8 cellular contexts compared by ENCODE assay signal in genomic region chr14:59483360-59483759, GRCh38. TPM values are rescaled to one million over a fixed set of nuclear protein-coding genes. Genes with fewer than 3 reads are reported as not detected.
A peak's percentile ranks its signal among the peaks of the same experiment; 100 is the strongest.
DNase-seq lines count a peak whose midpoint lies in the region; ATAC-seq and TF ChIP-seq lines count a peak whose summit lies in the region.

No MANE protein-coding gene starts in this region.

- H3K4me1 Mint-ChIP-seq in T-cell (peaks cover 57 to 71% (median 68%) of the 10 kb centered on the region in 3 donors), nephron (peaks cover 52% of the 10 kb centered on the region)

- CTCF ChIA-PET in T-cell (lab: Charles Lee), result interaction anchor here in 1 of 2 donors (0.9 kb wide), 1 partner anchor 20 kb away, joined by 3 read pairs; no protein-coding TSS in a partner anchor

- H3K27me3 Mint-ChIP-seq in T-cell (no peaks in the 10 kb centered on the region), nephron (ENCODE audit: low read depth) (no peaks in the 10 kb centered on the region)

- H3K36me3 Mint-ChIP-seq in T-cell (peaks cover 7% of the 10 kb centered on the region), nephron (ENCODE audit: low read depth) (peaks cover 18% of the 10 kb centered on the region)

- ATAC-seq in Right ventricle myocardium inferior (no peak), T-cell (replicated peaks in 1 of 4) (no peak), esophagus mucosa (peak; percentile 2), GM21367 (IDR thresholded peaks at IDR 0.05; ENCODE audit: unreplicated experiment) (no peak)

- intact Hi-C loops in Right ventricle myocardium inferior (cut with DNase I), result loop anchor here (5.0 kb wide), 1 partner anchor 1499 kb away; the partner anchor contains the start of genes SLC38A6 and TRMT5

- H3K4me1 ChIP-seq in cardiac muscle cell (ENCODE audit: low read depth), result peaks cover 12% of the 10 kb centered on the region

- TF ChIP-seq CTCF in cardiac muscle cell (IDR thresholded peaks at IDR 0.05; ENCODE audit: low read depth, low read length), result no peak
- no peak for TF ChIP-seq CTCF in nephron (IDR thresholded peaks at IDR 0.05; ENCODE audit: unreplicated experiment in 3 of 3)

- POLR2A ChIA-PET in T-cell (lab: Charles Lee), result no interaction called here

- DNase-seq in cardiac muscle cell (ENCODE audit: low read depth in 1 of 2, low spot score in 1 of 2) (peak in 1 of 2 donors; percentile 65), Right ventricle myocardium inferior (ENCODE audit: missing footprints) (no peak), T-cell (no peak), NCI-H146 (lab: John Stamatoyannopoulos, UW) (no peak)
- DNase-seq in stimulated activated CD4-positive, alpha-beta T cell treated with anti-CD3 and anti-CD28 coated beads, Interleukin-12 subunit alpha, Interleukin-12 subunit beta, amount 100 ng/mL, for 4 hours, result no peak

- no peaks in the 10 kb centered on the region for H3K9me3 ChIP-seq in cardiac muscle cell (ENCODE audit: low read depth)

- peak overlapping the region; percentile 89 to 97 (median 95) for H3K4me3 Mint-ChIP-seq in T-cell
- peak overlapping the region; percentile 91 to 99 (median 95) for H3K4me3 Mint-ChIP-seq in nephron

- H3K9me3 Mint-ChIP-seq in T-cell, result no peaks in the 10 kb centered on the region
- H3K9me3 Mint-ChIP-seq in nephron, result no peaks in the 10 kb centered on the region

- H3K36me3 ChIP-seq in cardiac muscle cell, result peaks cover 13% of the 10 kb centered on the region

- H3K27ac Mint-ChIP-seq in T-cell (peak overlapping the region; percentile 83 to 92), nephron (peak overlapping the region; percentile 96 to 99 (median 98))

- peak overlapping the region; percentile 89 for H3K27ac ChIP-seq in cardiac muscle cell

- no peaks in the 10 kb centered on the region for H3K27me3 ChIP-seq in cardiac muscle cell

- H3K4me3 ChIP-seq in cardiac muscle cell, result peak overlapping the region; percentile 73

RNA-seq across cellular contexts. Expression of gene L3HYPDH, which starts 0.8 kb away (rescaled TPM):
- total RNA-seq in cardiac muscle cell, result 29.4 and 37.8 TPM in 2 replicates
- polyA plus RNA-seq in cardiac muscle cell, result 22.1 and 29.4 TPM in 2 replicates
- total RNA-seq in Right ventricle myocardium inferior, result 8.8 TPM
- total RNA-seq in T-cell, result 10 to 100 TPM; 19.5 to 53.6 (median 40.5) TPM
- total RNA-seq in esophagus mucosa, result 11.5 TPM

RNA-seq across cellular contexts. Expression of gene JKAMP, which starts 1.0 kb away (rescaled TPM):
- total RNA-seq in cardiac muscle cell (52.0 and 57.8 TPM in 2 replicates), Right ventricle myocardium inferior (23.7 TPM), T-cell (10 to 100 TPM; 13.8 to 27.0 (median 22.0) TPM), esophagus mucosa (14.6 TPM)
- 77.3 and 80.2 TPM in 2 replicates for polyA plus RNA-seq in cardiac muscle cell

RNA-seq across cellular contexts. Expression of gene GPR135, which starts 18.2 kb away (rescaled TPM):
- total RNA-seq in cardiac muscle cell (5.6 and 11.0 TPM in 2 replicates), Right ventricle myocardium inferior (1.5 TPM), T-cell (1 to 10 TPM; 1.8 to 2.4 (median 2.1) TPM), esophagus mucosa (0.56 TPM)
- 1.7 and 4.0 TPM in 2 replicates for polyA plus RNA-seq in cardiac muscle cell
